ENCODE assay signal across 6 cellular contexts in the genomic region with DNA sequence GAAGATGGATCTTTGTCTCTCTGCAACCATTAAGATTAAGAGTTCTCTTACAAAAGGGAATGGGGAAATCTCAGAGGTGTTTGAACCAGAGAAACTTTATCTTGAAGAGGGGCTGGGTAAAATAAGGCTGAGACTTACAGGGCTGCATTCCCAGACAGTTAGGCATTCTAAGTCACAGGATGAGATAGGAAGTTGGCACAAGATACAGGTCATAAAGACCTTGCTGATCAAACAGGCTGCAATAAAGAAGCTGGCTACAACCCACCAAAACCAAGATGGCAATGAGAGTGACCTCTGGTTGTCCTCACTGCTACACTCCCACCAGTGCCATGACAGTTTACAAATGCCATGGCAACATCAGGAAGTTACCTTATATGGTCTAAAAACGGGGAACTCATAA. TPM values are rescaled to one million over a fixed set of nuclear protein-coding genes. Genes with fewer than 3 reads are reported as not detected.
"Had no signal": no experiment of that assay in that cellular context is flagged by ENCODE, and none has a peak within 500 bp of the region (broad histone marks: within the 10 kb centered on the region; RNA-seq: fewer than 3 reads in every experiment).

No MANE protein-coding gene starts in this region.

RNA-seq across cellular contexts. Expression of gene SLC22A2, which starts 21.0 kb away (rescaled TPM):
- total RNA-seq: activated naive CD8-positive, alpha-beta T cell treated with anti-CD3 and anti-CD28 coated beads, Interleukin-2, amount 10 ng/mL, durations not matched to agents 7 days and 5 days; endothelial cell of umbilical vein; glomerular endothelial cell; lower lobe of right lung; pulmonary artery endothelial cell had no signal
- polyA plus RNA-seq: endothelial cell of umbilical vein, sigmoid colon had no signal
